ENCODE assay signal across 39 cellular contexts in the genomic region with DNA sequence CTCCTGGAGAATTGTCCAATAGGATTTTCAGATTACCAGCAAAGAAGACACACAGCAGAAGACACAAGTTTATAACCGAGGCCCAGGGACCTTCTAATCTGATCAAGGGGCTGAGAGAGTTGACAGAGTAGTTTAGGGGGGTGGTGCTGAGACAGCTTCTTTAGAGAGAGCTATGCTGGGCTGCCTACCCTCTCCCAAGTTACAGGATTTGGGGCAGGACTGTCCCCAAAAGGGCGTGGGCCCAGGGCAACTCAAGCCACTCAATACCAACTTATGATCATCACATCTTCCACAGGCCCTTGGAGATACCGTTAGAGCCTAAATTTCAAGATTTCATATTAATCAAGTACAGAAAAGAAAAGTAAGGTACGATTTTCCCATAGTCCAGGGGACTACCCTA.
"Had no signal": no experiment of that assay in that cellular context is flagged by ENCODE, and none has a peak within 500 bp of the region (broad histone marks: within the 10 kb centered on the region; RNA-seq: fewer than 3 reads in every experiment).

No MANE protein-coding gene starts in this region.

- H3K4me1 ChIP-seq: adrenal gland, ascending aorta, body of pancreas, breast epithelium had no signal

- H3K27ac Mint-ChIP-seq: activated naive CD4-positive, alpha-beta T cell treated with anti-CD3 and anti-CD28 coated beads for 36 hours; activated naive CD4-positive, alpha-beta T cell treated with anti-CD3 and anti-CD28 coated beads, Interleukin-2, amount 10 ng/mL, durations not matched to agents 7 days and 5 days; activated naive CD4-positive, alpha-beta T cell treated with anti-CD3 and anti-CD28 coated beads, Interleukin-2, amount 50 U/mL, for 24 hours; activated naive CD4-positive, alpha-beta T cell treated with anti-CD3 and anti-CD28 coated beads, Interleukin-2, amount 50 U/mL, for 72 hours; activated naive CD8-positive, alpha-beta T cell; activated naive CD8-positive, alpha-beta T cell treated with anti-CD3 and anti-CD28 coated beads for 36 hours; activated naive CD8-positive, alpha-beta T cell treated with anti-CD3 and anti-CD28 coated beads, Interleukin-2, amount 10 ng/mL, durations not matched to agents 7 days and 5 days; activated naive CD8-positive, alpha-beta T cell treated with anti-CD3 and anti-CD28 coated beads, Interleukin-2, amount 50 U/mL, for 24 hours; activated T-cell treated with anti-CD3 and anti-CD28 coated beads, Interleukin-2, amount 50 U/mL, for 24 hours; activated T-cell treated with anti-CD3 and anti-CD28 coated beads, Interleukin-2, amount 50 U/mL, for 72 hours; activated T-helper 1 cell treated with anti-CD3 and anti-CD28 coated beads, Interleukin-12 subunit alpha, Interleukin-12 subunit beta, Interleukin-2, Interleukin-4 antibody, amounts not matched to agents 30 ng/mL and 10 ng/mL and 1 ng/mL, durations not matched to agents 14 hours and 24 hours and 36 hours; activated T-helper 17 cell treated with anti-CD3 and anti-CD28 coated beads, Interleukin-2, amount 50 U/mL, for 72 hours; activated T-helper 2 cell treated with anti-CD3 and anti-CD28 coated beads, Interferon-gamma antibody, Interleukin-2, Interleukin-4, amounts not matched to agents 10 μg/mL and 5 μg/mL and 100 μg/mL, durations not matched to agents 14 hours and 24 hours and 36 hours; brain had no signal

- H3K36me3 Mint-ChIP-seq: activated naive CD4-positive, alpha-beta T cell treated with anti-CD3 and anti-CD28 coated beads, Interleukin-2, amount 10 ng/mL, durations not matched to agents 7 days and 5 days; activated naive CD4-positive, alpha-beta T cell treated with anti-CD3 and anti-CD28 coated beads, Interleukin-2, amount 50 U/mL, for 72 hours; activated naive CD8-positive, alpha-beta T cell; activated naive CD8-positive, alpha-beta T cell treated with anti-CD3 and anti-CD28 coated beads for 36 hours; activated naive CD8-positive, alpha-beta T cell treated with anti-CD3 and anti-CD28 coated beads, Interleukin-2, amount 10 ng/mL, durations not matched to agents 7 days and 5 days; brain had no signal

- H3K36me3 ChIP-seq: adrenal gland, ascending aorta, brain microvascular endothelial cell, breast epithelium, cardiac muscle cell had no signal

- H3K4me3 Mint-ChIP-seq: activated naive CD4-positive, alpha-beta T cell treated with anti-CD3 and anti-CD28 coated beads for 36 hours; activated naive CD4-positive, alpha-beta T cell treated with anti-CD3 and anti-CD28 coated beads, Interleukin-2, amount 10 ng/mL, durations not matched to agents 7 days and 5 days; activated naive CD4-positive, alpha-beta T cell treated with anti-CD3 and anti-CD28 coated beads, Interleukin-2, amount 50 U/mL, for 24 hours; activated naive CD8-positive, alpha-beta T cell; activated naive CD8-positive, alpha-beta T cell treated with anti-CD3 and anti-CD28 coated beads for 36 hours; activated naive CD8-positive, alpha-beta T cell treated with anti-CD3 and anti-CD28 coated beads, Interleukin-2, amount 10 ng/mL, durations not matched to agents 7 days and 5 days; activated naive CD8-positive, alpha-beta T cell treated with anti-CD3 and anti-CD28 coated beads, Interleukin-2, amount 50 U/mL, for 24 hours; activated T-cell treated with anti-CD3 and anti-CD28 coated beads, Interleukin-2, amount 50 U/mL, for 24 hours; activated T-cell treated with anti-CD3 and anti-CD28 coated beads, Interleukin-2, amount 50 U/mL, for 4 hours; activated T-cell treated with anti-CD3 and anti-CD28 coated beads, Interleukin-2, amount 50 U/mL, for 72 hours; activated T-helper 1 cell treated with anti-CD3 and anti-CD28 coated beads, Interleukin-12 subunit alpha, Interleukin-12 subunit beta, Interleukin-2, Interleukin-4 antibody, amounts not matched to agents 30 ng/mL and 10 ng/mL and 1 ng/mL, durations not matched to agents 14 hours and 24 hours and 36 hours; activated T-helper 17 cell treated with anti-CD3 and anti-CD28 coated beads, Interleukin-2, amount 50 U/mL, for 72 hours; brain; central memory CD8-positive, alpha-beta T cell had no signal

- DNase-seq: activated effector memory CD4-positive, alpha-beta T cell treated with anti-CD3 and anti-CD28 coated beads, Interleukin-2, amount 50 U/mL, for 16 hours; activated effector memory CD4-positive, alpha-beta T cell treated with Interleukin-2 at 50 U/mL for 16 hours; activated gamma-delta T cell; activated gamma-delta T cell treated with Interleukin-2 at 50 U/mL for 16 hours; activated naive CD4-positive, alpha-beta T cell; activated naive CD4-positive, alpha-beta T cell treated with anti-CD3 and anti-CD28 coated beads for 36 hours; activated naive CD4-positive, alpha-beta T cell treated with anti-CD3 and anti-CD28 coated beads, Interleukin-2, amount 10 ng/mL, durations not matched to agents 7 days and 5 days; activated naive CD4-positive, alpha-beta T cell treated with anti-CD3 and anti-CD28 coated beads, Interleukin-2, amount 50 U/mL, for 16 hours; activated naive CD4-positive, alpha-beta T cell treated with Interleukin-2 at 50 U/mL for 16 hours; activated naive CD8-positive, alpha-beta T cell treated with anti-CD3 and anti-CD28 coated beads for 36 hours; activated naive CD8-positive, alpha-beta T cell treated with anti-CD3 and anti-CD28 coated beads, Interleukin-2, amount 10 ng/mL, durations not matched to agents 7 days and 5 days; activated naive CD8-positive, alpha-beta T cell treated with anti-CD3 and anti-CD28 coated beads, Interleukin-2, amount 50 U/mL, for 24 hours; activated T-cell treated with anti-CD3 and anti-CD28 coated beads for 4 hours; activated T-cell treated with anti-CD3 and anti-CD28 coated beads, Interleukin-2, amount 50 U/mL, for 1 hour; activated T-cell treated with anti-CD3 and anti-CD28 coated beads, Interleukin-2, amount 50 U/mL, for 24 hours; activated T-cell treated with anti-CD3 and anti-CD28 coated beads, Interleukin-2, amount 50 U/mL, for 4 hours; activated T-cell treated with anti-CD3 and anti-CD28 coated beads, Interleukin-2, amount 50 U/mL, for 48 hours; activated T-cell treated with anti-CD3 and anti-CD28 coated beads, Interleukin-2, amount 50 U/mL, for 72 hours; adrenal gland; amniotic stem cell; amygdala; anterior cingulate cortex; aorta; body of pancreas; brain microvascular endothelial cell; caudate nucleus; central memory CD4-positive, alpha-beta T cell; cerebellar nuclear complex had no signal

- H3K4me3 ChIP-seq: adrenal gland, ascending aorta, body of pancreas, breast epithelium, cardiac muscle cell had no signal

- H3K27me3 Mint-ChIP-seq: activated naive CD4-positive, alpha-beta T cell treated with anti-CD3 and anti-CD28 coated beads, Interleukin-2, amount 50 U/mL, for 24 hours; activated naive CD8-positive, alpha-beta T cell; activated naive CD8-positive, alpha-beta T cell treated with anti-CD3 and anti-CD28 coated beads for 36 hours; activated naive CD8-positive, alpha-beta T cell treated with anti-CD3 and anti-CD28 coated beads, Interleukin-2, amount 10 ng/mL, durations not matched to agents 7 days and 5 days; activated naive CD8-positive, alpha-beta T cell treated with anti-CD3 and anti-CD28 coated beads, Interleukin-2, amount 50 U/mL, for 24 hours; brain; central memory CD8-positive, alpha-beta T cell had no signal

- H3K4me1 Mint-ChIP-seq: activated naive CD4-positive, alpha-beta T cell treated with anti-CD3 and anti-CD28 coated beads, Interleukin-2, amount 10 ng/mL, durations not matched to agents 7 days and 5 days; activated naive CD4-positive, alpha-beta T cell treated with anti-CD3 and anti-CD28 coated beads, Interleukin-2, amount 50 U/mL, for 24 hours; activated naive CD8-positive, alpha-beta T cell treated with anti-CD3 and anti-CD28 coated beads for 36 hours; activated naive CD8-positive, alpha-beta T cell treated with anti-CD3 and anti-CD28 coated beads, Interleukin-2, amount 10 ng/mL, durations not matched to agents 7 days and 5 days; activated naive CD8-positive, alpha-beta T cell treated with anti-CD3 and anti-CD28 coated beads, Interleukin-2, amount 50 U/mL, for 24 hours; activated T-helper 17 cell treated with anti-CD3 and anti-CD28 coated beads, Interleukin-2, amount 50 U/mL, for 72 hours; brain; central memory CD8-positive, alpha-beta T cell had no signal

- H3K9me3 Mint-ChIP-seq: activated naive CD4-positive, alpha-beta T cell treated with anti-CD3 and anti-CD28 coated beads for 36 hours; activated naive CD4-positive, alpha-beta T cell treated with anti-CD3 and anti-CD28 coated beads, Interleukin-2, amount 10 ng/mL, durations not matched to agents 7 days and 5 days; activated naive CD4-positive, alpha-beta T cell treated with anti-CD3 and anti-CD28 coated beads, Interleukin-2, amount 50 U/mL, for 24 hours; activated naive CD4-positive, alpha-beta T cell treated with anti-CD3 and anti-CD28 coated beads, Interleukin-2, amount 50 U/mL, for 72 hours; activated naive CD8-positive, alpha-beta T cell treated with anti-CD3 and anti-CD28 coated beads for 36 hours; activated naive CD8-positive, alpha-beta T cell treated with anti-CD3 and anti-CD28 coated beads, Interleukin-2, amount 10 ng/mL, durations not matched to agents 7 days and 5 days; activated naive CD8-positive, alpha-beta T cell treated with anti-CD3 and anti-CD28 coated beads, Interleukin-2, amount 50 U/mL, for 24 hours; activated T-cell treated with anti-CD3 and anti-CD28 coated beads, Interleukin-2, amount 50 U/mL, for 24 hours; activated T-cell treated with anti-CD3 and anti-CD28 coated beads, Interleukin-2, amount 50 U/mL, for 4 hours; activated T-cell treated with anti-CD3 and anti-CD28 coated beads, Interleukin-2, amount 50 U/mL, for 72 hours; activated T-helper 1 cell treated with anti-CD3 and anti-CD28 coated beads, Interleukin-12 subunit alpha, Interleukin-12 subunit beta, Interleukin-2, Interleukin-4 antibody, amounts not matched to agents 30 ng/mL and 10 ng/mL and 1 ng/mL, durations not matched to agents 14 hours and 24 hours and 36 hours; activated T-helper 17 cell treated with anti-CD3 and anti-CD28 coated beads, Interleukin-2, amount 50 U/mL, for 72 hours; activated T-helper 2 cell treated with anti-CD3 and anti-CD28 coated beads, Interferon-gamma antibody, Interleukin-2, Interleukin-4, amounts not matched to agents 10 μg/mL and 5 μg/mL and 100 μg/mL, durations not matched to agents 14 hours and 24 hours and 36 hours; central memory CD8-positive, alpha-beta T cell had no signal

- H3K27me3 ChIP-seq: adrenal gland, ascending aorta, body of pancreas, brain microvascular endothelial cell, cardiac muscle cell had no signal

- H3K9me3 ChIP-seq: adrenal gland, ascending aorta, body of pancreas had no signal

- ATAC-seq: activated naive CD4-positive, alpha-beta T cell treated with anti-CD3 and anti-CD28 coated beads, Interleukin-2, amount 50 U/mL, for 72 hours; activated naive CD8-positive, alpha-beta T cell treated with anti-CD3 and anti-CD28 coated beads, Interleukin-2, amount 50 U/mL, for 24 hours; activated T-cell treated with anti-CD3 and anti-CD28 coated beads, Interleukin-2, amount 50 U/mL, for 4 hours; activated T-cell treated with anti-CD3 and anti-CD28 coated beads, Interleukin-2, amount 50 U/mL, for 72 hours; activated T-helper 17 cell treated with anti-CD3 and anti-CD28 coated beads, Interleukin-2, amount 50 U/mL, for 72 hours; body of pancreas had no signal

- H3K27ac ChIP-seq: adrenal gland, ascending aorta, body of pancreas, brain microvascular endothelial cell, breast epithelium, cardiac muscle cell had no signal
